In the genomic region with DNA sequence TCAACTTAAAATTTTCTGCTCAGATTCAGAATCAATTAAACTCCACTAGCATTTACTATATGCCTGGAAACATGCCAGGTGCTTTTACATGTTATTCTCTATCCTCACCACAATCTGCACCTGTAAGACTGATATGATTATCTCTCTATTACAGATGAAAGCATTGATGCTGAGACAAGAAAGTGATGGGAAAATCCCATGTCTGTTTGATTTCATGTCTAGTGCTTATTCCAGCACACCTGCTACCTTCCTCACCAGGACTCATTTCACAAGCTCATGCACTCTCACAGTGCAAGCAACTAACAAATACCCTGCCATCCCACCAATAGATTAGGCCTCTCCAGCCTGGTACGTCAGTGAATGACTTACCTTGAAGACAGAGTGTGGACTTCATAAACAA, we compare ENCODE assay signal across 1 cellular context.
TF ChIP-seq lines count a peak whose summit lies in the region.

No MANE protein-coding gene starts in this region.

TF ChIP-seq in GM12878, 131 proteins besides CTCF, POLR2A, EP300 and RAD21 (continued from another document and continues in another):
- peak; percentile 16 for TF ChIP-seq CUX1 (IDR thresholded peaks at IDR 0.05; ENCODE audit: insufficient replicate concordance, low read depth, low read length)
- no peak for TF ChIP-seq ASH2L (IDR thresholded peaks at IDR 0.05; ENCODE audit: borderline replicate concordance, low read depth)
- peak; percentile 92 for TF ChIP-seq RELB (IDR thresholded peaks at IDR 0.05; ENCODE audit: low read depth)
- 0 out of 2 replicates have a peak, but pooled peaks have one; percentile 12 for TF ChIP-seq MEF2A (IDR thresholded peaks at IDR 0.05; ENCODE audit: insufficient read depth, low read depth, low read length)
- TF ChIP-seq ZNF687 (IDR thresholded peaks at IDR 0.05), result no peak
- 0 out of 2 replicates have a peak, but pooled peaks have one; percentile 38 for TF ChIP-seq NR2F1 (conservative IDR thresholded peaks at IDR 0.05)
- TF ChIP-seq ZNF24 (IDR thresholded peaks at IDR 0.05), result 0 out of 2 replicates have a peak, but pooled peaks have one; percentile 30
- TF ChIP-seq RELA (IDR thresholded peaks at IDR 0.05; ENCODE audit: borderline replicate concordance, partially characterized antibody), result peak; percentile 89
- TF ChIP-seq CHD2 (IDR thresholded peaks at IDR 0.05; ENCODE audit: borderline replicate concordance, low read depth, low read length), result 0 out of 2 replicates have a peak, but pooled peaks have one; percentile 38
- no peak for TF ChIP-seq E2F4 (IDR thresholded peaks at IDR 0.05; ENCODE audit: low read depth, low read length)
- no peak for TF ChIP-seq SMC3 (IDR thresholded peaks at IDR 0.05; ENCODE audit: borderline replicate concordance, low read length)
- 0 out of 2 replicates have a peak, but pooled peaks have one; percentile 26 for TF ChIP-seq NBN (IDR thresholded peaks at IDR 0.05)
- no peak for TF ChIP-seq CHD1 (IDR thresholded peaks at IDR 0.05; ENCODE audit: low read depth, low read length)
- TF ChIP-seq POU2F2 (IDR thresholded peaks at IDR 0.05; ENCODE audit: borderline replicate concordance, low read depth, low read length), result no peak
- TF ChIP-seq HSF1 (IDR thresholded peaks at IDR 0.05; ENCODE audit: low read depth, low read length), result no peak
- TF ChIP-seq HDGF (IDR thresholded peaks at IDR 0.05), result no peak
- no peak for TF ChIP-seq NR2C2 (IDR thresholded peaks at IDR 0.05; ENCODE audit: borderline replicate concordance, control insufficient read depth, insufficient read length, low read depth)
- TF ChIP-seq MTA3 (IDR thresholded peaks at IDR 0.05; ENCODE audit: borderline replicate concordance, low read length), result 0 out of 2 replicates have a peak, but pooled peaks have one; percentile 31
- peak; percentile 90 for TF ChIP-seq TCF12 (IDR thresholded peaks at IDR 0.05; ENCODE audit: low read depth, low read length)
- TF ChIP-seq TARDBP (IDR thresholded peaks at IDR 0.05; ENCODE audit: borderline replicate concordance), result no peak; the same call in 1 of the 2 replicates
- TF ChIP-seq NFYA (IDR thresholded peaks at IDR 0.05; ENCODE audit: borderline replicate concordance, low read depth, low read length), result no peak
- TF ChIP-seq SIN3A (IDR thresholded peaks at IDR 0.05; ENCODE audit: low read depth, low read length), result no peak
- TF ChIP-seq NFIC (IDR thresholded peaks at IDR 0.05; ENCODE audit: low read depth, low read length), result peak; percentile 95
- TF ChIP-seq ZNF217 (IDR thresholded peaks at IDR 0.05), result peak; percentile 89
- no peak for TF ChIP-seq KAT2A (conservative IDR thresholded peaks at IDR 0.05; ENCODE audit: control insufficient read depth, low read depth, low read length)
- no peak for TF ChIP-seq SRF (IDR thresholded peaks at IDR 0.05; ENCODE audit: low read depth in 2 of 2, low read length in 2 of 2)
- TF ChIP-seq ETV6 (conservative IDR thresholded peaks at IDR 0.05 in 1 of 2, IDR thresholded peaks at IDR 0.05 in 1 of 2; ENCODE audit: borderline replicate concordance in 1 of 2, low read depth in 1 of 2), result peak in 1 of 2 experiments; percentile 86; a peak in 2 of 4 replicates
- no peak for TF ChIP-seq ZNF274 (IDR thresholded peaks at IDR 0.05; ENCODE audit: insufficient read depth, insufficient read length)
- TF ChIP-seq EGR1 (IDR thresholded peaks at IDR 0.05; ENCODE audit: borderline replicate concordance in 1 of 2, low read depth in 2 of 2, low read length in 2 of 2), result no peak
- TF ChIP-seq, protein P1, sequence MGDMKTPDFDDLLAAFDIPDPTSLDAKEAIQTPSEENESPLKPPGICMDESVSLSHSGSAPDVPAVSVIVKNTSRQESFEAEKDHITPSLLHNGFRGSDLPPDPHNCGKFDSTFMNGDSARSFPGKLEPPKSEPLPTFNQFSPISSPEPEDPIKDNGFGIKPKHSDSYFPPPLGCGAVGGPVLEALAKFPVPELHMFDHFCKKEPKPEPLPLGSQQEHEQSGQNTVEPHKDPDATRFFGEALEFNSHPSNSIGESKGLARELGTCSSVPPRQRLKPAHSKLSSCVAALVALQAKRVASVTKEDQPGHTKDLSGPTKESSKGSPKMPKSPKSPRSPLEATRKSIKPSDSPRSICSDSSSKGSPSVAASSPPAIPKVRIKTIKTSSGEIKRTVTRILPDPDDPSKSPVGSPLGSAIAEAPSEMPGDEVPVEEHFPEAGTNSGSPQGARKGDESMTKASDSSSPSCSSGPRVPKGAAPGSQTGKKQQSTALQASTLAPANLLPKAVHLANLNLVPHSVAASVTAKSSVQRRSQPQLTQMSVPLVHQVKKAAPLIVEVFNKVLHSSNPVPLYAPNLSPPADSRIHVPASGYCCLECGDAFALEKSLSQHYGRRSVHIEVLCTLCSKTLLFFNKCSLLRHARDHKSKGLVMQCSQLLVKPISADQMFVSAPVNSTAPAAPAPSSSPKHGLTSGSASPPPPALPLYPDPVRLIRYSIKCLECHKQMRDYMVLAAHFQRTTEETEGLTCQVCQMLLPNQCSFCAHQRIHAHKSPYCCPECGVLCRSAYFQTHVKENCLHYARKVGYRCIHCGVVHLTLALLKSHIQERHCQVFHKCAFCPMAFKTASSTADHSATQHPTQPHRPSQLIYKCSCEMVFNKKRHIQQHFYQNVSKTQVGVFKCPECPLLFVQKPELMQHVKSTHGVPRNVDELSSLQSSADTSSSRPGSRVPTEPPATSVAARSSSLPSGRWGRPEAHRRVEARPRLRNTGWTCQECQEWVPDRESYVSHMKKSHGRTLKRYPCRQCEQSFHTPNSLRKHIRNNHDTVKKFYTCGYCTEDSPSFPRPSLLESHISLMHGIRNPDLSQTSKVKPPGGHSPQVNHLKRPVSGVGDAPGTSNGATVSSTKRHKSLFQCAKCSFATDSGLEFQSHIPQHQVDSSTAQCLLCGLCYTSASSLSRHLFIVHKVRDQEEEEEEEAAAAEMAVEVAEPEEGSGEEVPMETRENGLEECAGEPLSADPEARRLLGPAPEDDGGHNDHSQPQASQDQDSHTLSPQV (IDR thresholded peaks at IDR 0.05), result no peak
- no peak for TF ChIP-seq ZSCAN29 (IDR thresholded peaks at IDR 0.05)
- peak; percentile 84 for TF ChIP-seq IKZF1 (conservative IDR thresholded peaks at IDR 0.05)
- TF ChIP-seq, protein P2, sequence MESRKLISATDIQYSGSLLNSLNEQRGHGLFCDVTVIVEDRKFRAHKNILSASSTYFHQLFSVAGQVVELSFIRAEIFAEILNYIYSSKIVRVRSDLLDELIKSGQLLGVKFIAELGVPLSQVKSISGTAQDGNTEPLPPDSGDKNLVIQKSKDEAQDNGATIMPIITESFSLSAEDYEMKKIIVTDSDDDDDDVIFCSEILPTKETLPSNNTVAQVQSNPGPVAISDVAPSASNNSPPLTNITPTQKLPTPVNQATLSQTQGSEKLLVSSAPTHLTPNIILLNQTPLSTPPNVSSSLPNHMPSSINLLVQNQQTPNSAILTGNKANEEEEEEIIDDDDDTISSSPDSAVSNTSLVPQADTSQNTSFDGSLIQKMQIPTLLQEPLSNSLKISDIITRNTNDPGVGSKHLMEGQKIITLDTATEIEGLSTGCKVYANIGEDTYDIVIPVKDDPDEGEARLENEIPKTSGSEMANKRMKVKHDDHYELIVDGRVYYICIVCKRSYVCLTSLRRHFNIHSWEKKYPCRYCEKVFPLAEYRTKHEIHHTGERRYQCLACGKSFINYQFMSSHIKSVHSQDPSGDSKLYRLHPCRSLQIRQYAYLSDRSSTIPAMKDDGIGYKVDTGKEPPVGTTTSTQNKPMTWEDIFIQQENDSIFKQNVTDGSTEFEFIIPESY (IDR thresholded peaks at IDR 0.05), result no peak
- TF ChIP-seq POLR2AphosphoS2 (IDR thresholded peaks at IDR 0.05; ENCODE audit: low read depth, low read length), result no peak
- TF ChIP-seq EZH2 (IDR thresholded peaks at IDR 0.05; ENCODE audit: borderline replicate concordance, control insufficient read depth, low read depth, low read length), result no peak
- TF ChIP-seq, protein P3, sequence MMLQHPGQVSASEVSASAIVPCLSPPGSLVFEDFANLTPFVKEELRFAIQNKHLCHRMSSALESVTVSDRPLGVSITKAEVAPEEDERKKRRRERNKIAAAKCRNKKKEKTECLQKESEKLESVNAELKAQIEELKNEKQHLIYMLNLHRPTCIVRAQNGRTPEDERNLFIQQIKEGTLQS (IDR thresholded peaks at IDR 0.05; ENCODE audit: borderline replicate concordance, extremely low read depth, low read depth, low read length), result no peak
